In genomic region chr20:32820698-32821378, GRCh38 we compare ENCODE assay signal across 8 cellular contexts. TPM values are rescaled to one million over a fixed set of nuclear protein-coding genes. Genes with fewer than 3 reads are reported as not detected.
DNase-seq lines count a peak whose midpoint lies in the region; ATAC-seq and TF ChIP-seq lines count a peak whose summit lies in the region.

No MANE protein-coding gene starts in this region.

- H3K18ac ChIP-seq in trophoblast cell (ENCODE audit: low read length) = no peak overlapping the region

- WGBS in esophagus muscularis mucosa = 79% methylated on average over 22 of the region's 25 CpGs
- no CpG with 5 or more reads among the region's 25 CpGs for WGBS in trophoblast cell (ENCODE audit: extremely low coverage, insufficient coverage, insufficient read length)

- peaks cover 29% of the 10 kb centered on the region for H3K79me2 ChIP-seq in trophoblast cell (ENCODE audit: control insufficient read depth, insufficient read depth, low read length, poor library complexity)

- TF ChIP-seq POLR2A in esophagus muscularis mucosa (IDR thresholded peaks at IDR 0.05; ENCODE audit: low read depth) = no peak

- peak overlapping the region; percentile 93 for H2AK5ac ChIP-seq in trophoblast cell (ENCODE audit: low read length)

- TF ChIP-seq EP300 in esophagus muscularis mucosa (IDR thresholded peaks at IDR 0.05) = no peak

- peak overlapping the region; percentile 77 for H2AFZ ChIP-seq in trophoblast cell (ENCODE audit: insufficient read depth, low read length, poor library complexity)

- H3K4me1 ChIP-seq in RWPE2 (ENCODE audit: insufficient read depth, poor library complexity, severe bottlenecking) = peaks cover 30% of the 10 kb centered on the region
- H3K4me1 ChIP-seq in esophagus muscularis mucosa = peaks cover 32 to 54% (median 52%) of the 10 kb centered on the region in 4 donors
- H3K4me1 ChIP-seq in trophoblast cell (ENCODE audit: control insufficient read depth in 1 of 2, insufficient read depth in 2 of 2, low read length in 2 of 2) = peaks cover 6 to 7% of the 10 kb centered on the region in 2 experiments

- H3K36me3 ChIP-seq in RWPE2 (ENCODE audit: low read depth) (peaks cover 20% of the 10 kb centered on the region), esophagus muscularis mucosa (peaks cover 0 to 6% (median under 1%) of the 10 kb centered on the region in 4 donors), trophoblast cell (ENCODE audit: control insufficient read depth in 1 of 2, insufficient read depth in 2 of 2, low read length in 2 of 2) (peaks cover 0 to 2% of the 10 kb centered on the region in 2 experiments)

- TF ChIP-seq CTCF in GM12864 (IDR thresholded peaks at IDR 0.05; ENCODE audit: low read depth, low read length, missing control alignments) = no peak
- TF ChIP-seq CTCF in RWPE2 (IDR thresholded peaks at IDR 0.05; ENCODE audit: poor library complexity, severe bottlenecking) = no peak
- no peak for TF ChIP-seq CTCF in esophagus muscularis mucosa (IDR thresholded peaks at IDR 0.05)

- H3K4me2 ChIP-seq in trophoblast cell (ENCODE audit: low read length) = peak overlapping the region; percentile 86

- H3K9ac ChIP-seq in trophoblast cell (ENCODE audit: low read length) = peak overlapping the region; percentile 85

- H3K9me3 ChIP-seq in RWPE2 (ENCODE audit: severe bottlenecking) (no peaks in the 10 kb centered on the region), esophagus muscularis mucosa (no peaks in the 10 kb centered on the region), trophoblast cell (ENCODE audit: insufficient read depth, low read depth, low read length) (no peaks in the 10 kb centered on the region)

- H3K27ac ChIP-seq in RWPE2 (ENCODE audit: poor library complexity, severe bottlenecking) = peak overlapping the region; percentile 61
- peak overlapping the region; percentile 91 to 98 (median 96) for H3K27ac ChIP-seq in esophagus muscularis mucosa (replicated peaks in 1 of 4)
- no peak overlapping the region for H3K27ac ChIP-seq in trophoblast cell (ENCODE audit: low read depth, low read length)

- ATAC-seq in RWPE2 (ENCODE audit: low read depth) (no peak; the same call in 2 of the 3 replicates), GM19397 (IDR thresholded peaks at IDR 0.05; ENCODE audit: unreplicated experiment) (no peak), HG03039 (IDR thresholded peaks at IDR 0.05; ENCODE audit: unreplicated experiment) (no peak)

- H3K23ac ChIP-seq in trophoblast cell (ENCODE audit: low read length) = no peak overlapping the region

- H3K4ac ChIP-seq in trophoblast cell (ENCODE audit: low read depth, low read length) = peak overlapping the region; percentile 47

- H3K27me3 ChIP-seq in RWPE2 (ENCODE audit: insufficient read depth, poor library complexity, severe bottlenecking) (no peaks in the 10 kb centered on the region), esophagus muscularis mucosa (no peaks in the 10 kb centered on the region), trophoblast cell (ENCODE audit: insufficient read depth, low read length) (no peaks in the 10 kb centered on the region)

- peak overlapping the region; percentile 63 for H2BK5ac ChIP-seq in trophoblast cell (ENCODE audit: low read depth, low read length, poor library complexity)

- peak overlapping the region; percentile 75 for H2BK120ac ChIP-seq in trophoblast cell (ENCODE audit: insufficient read depth, low read length, poor library complexity)

- no peak overlapping the region for H2BK12ac ChIP-seq in trophoblast cell (ENCODE audit: low read length)

- peak overlapping the region; percentile 76 for H4K12ac ChIP-seq in trophoblast cell (ENCODE audit: low read depth, low read length)

- H4K91ac ChIP-seq in trophoblast cell (ENCODE audit: low read depth, low read length) = peak overlapping the region; percentile 99

- peak overlapping the region; percentile 92 for H3K14ac ChIP-seq in trophoblast cell (ENCODE audit: low read length)

- DNase-seq in GM12864 (ENCODE audit: low read depth) (no peak), RWPE2 (ENCODE audit: low spot score) (no peak), esophagus muscularis mucosa (ENCODE audit: extremely low spot score) (no peak), trophoblast cell (peak; percentile 12 to 49), NCI-H1436 treated with DMSO at 0.1 percent for 48 hours (lab: John Stamatoyannopoulos, UW) (no peak)
- DNase-seq in effector CD8-positive, alpha-beta T cell (lab: John Stamatoyannopoulos, UW) = no peak

- peak overlapping the region; percentile 75 for H3K4me3 ChIP-seq in GM12864 (ENCODE audit: low read depth, low read length)
- H3K4me3 ChIP-seq in RWPE2 (ENCODE audit: severe bottlenecking) = peak overlapping the region; percentile 93
- H3K4me3 ChIP-seq in esophagus muscularis mucosa = peak overlapping the region; percentile 76 to 94 (median 82)
- peak overlapping the region; percentile 98 for H3K4me3 ChIP-seq in trophoblast cell (ENCODE audit: low read depth, low read length)

- no peak overlapping the region for H4K8ac ChIP-seq in trophoblast cell (ENCODE audit: low read depth, low read length)

- peaks cover 9% of the 10 kb centered on the region for H3K79me1 ChIP-seq in trophoblast cell (ENCODE audit: low read length)

- intact Hi-C loops in esophagus muscularis mucosa (cut with DNase I) = no loop called here

RNA-seq across cellular contexts. Expression of gene MAPRE1, which starts 1.1 kb away (rescaled TPM):
- total RNA-seq in esophagus muscularis mucosa = 100 to 1,000 TPM; 124 to 167 (median 143) TPM
- 107 and 109 TPM in 2 replicates for polyA plus RNA-seq in trophoblast cell (2013)

RNA-seq across cellular contexts. Expression of gene EFCAB8, which starts 37.9 kb away (rescaled TPM):
- under 1 TPM in 2 of 4 donors, not detected in 2; 0.17 to 0.92 TPM for total RNA-seq in esophagus muscularis mucosa
- 0.04 and 0.11 TPM in 2 replicates for polyA plus RNA-seq in trophoblast cell (2013)

RNA-seq across cellular contexts. Expression of gene DNMT3B, which starts 58.7 kb away (rescaled TPM):
- total RNA-seq in esophagus muscularis mucosa = under 1 TPM; 0.40 to 0.97 (median 0.66) TPM
- polyA plus RNA-seq in trophoblast cell (2013) = 35.7 and 37.2 TPM in 2 replicates

Comparison
In these comparisons a context has a peak if more than half of its experiments do, and no peak if none do; other contexts are left out.
1. DNase-seq: peak in trophoblast cell (2 of 2); none in GM12864 (single experiment), RWPE2 (single experiment), esophagus muscularis mucosa (single experiment), NCI-H1436 treated with DMSO at 0.1 percent for 48 hours (single experiment) and effector CD8-positive, alpha-beta T cell (single experiment).
2. Peak in every context shown above with its lines, with median percentiles within 50 percentile points of each other: H3K4me3 ChIP-seq.